ENCODE assay signal across 9 cellular contexts in genomic region chr5:83475540-83476469, GRCh38. TPM values are rescaled to one million over a fixed set of nuclear protein-coding genes. Genes with fewer than 3 reads are reported as not detected.
DNase-seq lines count a peak whose midpoint lies in the region; ATAC-seq and TF ChIP-seq lines count a peak whose summit lies in the region.
"Had no signal": no experiment of that assay in that cellular context is flagged by ENCODE, and none has a peak within 500 bp of the region (broad histone marks: within the 10 kb centered on the region; RNA-seq: fewer than 3 reads in every experiment).

No MANE protein-coding gene starts in this region.

- intact Hi-C loops in PC-3 (cut with micrococcal nuclease) (no loop called here), esophagus squamous epithelium (cut with DNase I) (no loop called here)

- TF ChIP-seq CTCF in PC-3 (conservative IDR thresholded peaks at IDR 0.05; ENCODE audit: low read depth, low read length) (no peak), esophagus squamous epithelium (IDR thresholded peaks at IDR 0.05) (no peak)

- no TSS peak for BruUV-seq in PC-3 (replicated peaks; lab: Mats Ljungman, UMichigan)

- H3K4me1 ChIP-seq in PC-3 (ENCODE audit: insufficient read depth, low read length) (peaks cover 30% of the 10 kb centered on the region), esophagus squamous epithelium (peaks cover 20 to 46% (median 20%) of the 10 kb centered on the region in 3 donors)

- no peaks in the 10 kb centered on the region for H3F3A ChIP-seq in PC-3 (ENCODE audit: low read length, unreplicated experiment)

- no peaks in the 10 kb centered on the region for H3K9me2 ChIP-seq in PC-3 (replicated peaks; ENCODE audit: low read length)

- H3K4me2 ChIP-seq in PC-3 (ENCODE audit: low read length) = peak overlapping the region; percentile 96

- H3K27me3 ChIP-seq in PC-3 (ENCODE audit: low read length) = peaks cover 3% of the 10 kb centered on the region; the same call in 1 of the 2 replicates
- H3K27me3 ChIP-seq in esophagus squamous epithelium = peaks cover 0 to 81% (median 11%) of the 10 kb centered on the region in 4 donors

- no peak for TF ChIP-seq POLR2A in esophagus squamous epithelium (IDR thresholded peaks at IDR 0.05)

- CTCF ChIA-PET in PC-3 (lab: Charles Lee) = interaction anchor here (0.6 kb wide), 1 partner anchor 87 kb away, joined by 3 read pairs; no protein-coding TSS in a partner anchor

- WGBS in esophagus squamous epithelium, 2 donors = 34 to 47% methylated on average over 8 of the region's 8 CpGs

- H3K36me3 ChIP-seq in PC-3 (ENCODE audit: low read depth, low read length) = no peaks in the 10 kb centered on the region
- no peaks in the 10 kb centered on the region for H3K36me3 ChIP-seq in esophagus squamous epithelium

- no peak overlapping the region for H3K9ac ChIP-seq in PC-3 (ENCODE audit: low read length)

- ATAC-seq in PC-3 (no peak), HG02759 (IDR thresholded peaks at IDR 0.05; ENCODE audit: unreplicated experiment) (no peak)

- POLR2A ChIA-PET in PC-3 (lab: Charles Lee; ENCODE audit: unreplicated experiment) = no interaction called here

- peak overlapping the region; percentile 98 for H2AFZ ChIP-seq in PC-3 (ENCODE audit: low read length)

- H3K79me2 ChIP-seq in PC-3 (ENCODE audit: low read length) = no peaks in the 10 kb centered on the region

- DNase-seq in Caki2 (ENCODE audit: low read depth) (peak; percentile 69), PC-3 (peak; percentile 66), esophagus squamous epithelium (lab: John Stamatoyannopoulos, UW) (no peak), non-pigmented ciliary epithelial cell (ENCODE audit: low read depth) (peak; percentile 81), HK-2 (ENCODE audit: unreplicated experiment) (no peak), NCI-H510A treated with DMSO at 0.1 percent for 48 hours (lab: John Stamatoyannopoulos, UW) (no peak), occipital lobe (lab: John Stamatoyannopoulos, UW) (no peak)
- DNase-seq: activated CD4-positive, alpha-beta T cell treated with anti-CD3 and anti-CD28 coated beads, Interleukin-2, amount 50 U/mL, for 1 hour had no signal

- no peak overlapping the region for H3K27ac ChIP-seq in PC-3 (ENCODE audit: low read length)
- peak overlapping the region in 3 of 4 donors; percentile 67 to 82 (median 80) for H3K27ac ChIP-seq in esophagus squamous epithelium

- in situ Hi-C loops in Caki2 (cut with HindIII; ENCODE audit: low pct_unique_long_range_greater_than_20kb, low sequenced_read_pairs) = no loop called here

- H3K9me3 ChIP-seq in PC-3 (ENCODE audit: low read length) = no peaks in the 10 kb centered on the region
- no peaks in the 10 kb centered on the region for H3K9me3 ChIP-seq in esophagus squamous epithelium

- H3K4me3 ChIP-seq in PC-3 (ENCODE audit: low read length) (peak overlapping the region; percentile 81; the same call in 1 of the 2 replicates), esophagus squamous epithelium (peak overlapping the region in 1 of 4 donors; percentile 69)

- no peaks in the 10 kb centered on the region for H4K20me1 ChIP-seq in PC-3 (ENCODE audit: low read length)

RNA-seq across cellular contexts. Expression of gene VCAN, which starts 4.3 kb away (rescaled TPM):
- total RNA-seq in Caki2 (2014; rRNA removed; shearing (Covaris generic); ENCODE audit: low replicate concordance) = 114 and 132 TPM in 2 replicates
- total RNA-seq in PC-3 (2014; rRNA removed) (6.2 and 6.7 TPM in 2 replicates), esophagus squamous epithelium (10 to 100 TPM in 1 of 4 donors, 1 to 10 TPM in 2, under 1 TPM in 1; 0.30 to 36.1 (median 7.2) TPM), occipital lobe (228 TPM)

Comparison
In these comparisons a context has a peak if more than half of its experiments do, and no peak if none do; other contexts are left out.
1. DNase-seq: peak in Caki2 (single experiment), PC-3 (single experiment) and non-pigmented ciliary epithelial cell (single experiment); none in esophagus squamous epithelium (single experiment), HK-2 (single experiment), NCI-H510A treated with DMSO at 0.1 percent for 48 hours (single experiment) and occipital lobe (single experiment).